In genomic region chr11:96817488-96817887, GRCh38 we compare ENCODE assay signal across 1 cellular context.
A peak's percentile ranks its signal among the peaks of the same experiment; 100 is the strongest.
TF ChIP-seq lines count a peak whose summit lies in the region.

No MANE protein-coding gene starts in this region.

TF ChIP-seq in K562, 482 proteins besides CTCF, POLR2A, EP300 and RAD21 (continued from another document and continues in another):
- TF ChIP-seq CHD7 (IDR thresholded peaks at IDR 0.05; ENCODE audit: low read depth, low read length) (no peak), RFX5 (IDR thresholded peaks at IDR 0.05; ENCODE audit: low read depth, low read length) (no peak), NR3C1 (CRISPR knock-in tag; IDR thresholded peaks at IDR 0.05) (no peak), GTF2B (IDR thresholded peaks at IDR 0.05; ENCODE audit: extremely low read depth, insufficient read length) (no peak), JUN (IDR thresholded peaks at IDR 0.05; ENCODE audit: borderline replicate concordance, low read depth, low read length) (peak; percentile 17; the same call in 1 of the 2 replicates), JUN (CRISPR knock-in tag; IDR thresholded peaks at IDR 0.05; ENCODE audit: borderline replicate concordance) (no peak), U2AF2 (optimal IDR thresholded peaks at IDR 0.05; ENCODE audit: low read depth, low read length) (no peak), ZNF146 (CRISPR knock-in tag; IDR thresholded peaks at IDR 0.05; ENCODE audit: unreplicated experiment) (no peak), ZNF780A (CRISPR knock-in tag; IDR thresholded peaks at IDR 0.05) (no peak), ZNF311 (CRISPR knock-in tag; IDR thresholded peaks at IDR 0.05) (no peak), ZNF592 (IDR thresholded peaks at IDR 0.05) (no peak), ZNF695 (CRISPR knock-in tag; IDR thresholded peaks at IDR 0.05) (no peak), CREB1 (IDR thresholded peaks at IDR 0.05) (peak; percentile 67; the same call in 1 of the 2 replicates), CREB1 (CRISPR knock-in tag; IDR thresholded peaks at IDR 0.05) (peak; percentile 21; the same call in 1 of the 2 replicates), TOE1 (IDR thresholded peaks at IDR 0.05; ENCODE audit: borderline replicate concordance) (0 out of 2 replicates have a peak, but pooled peaks have one; percentile 32), TOE1 (CRISPR knock-in tag; IDR thresholded peaks at IDR 0.05; ENCODE audit: borderline replicate concordance, low read depth) (no peak), EZH2 (IDR thresholded peaks at IDR 0.05; ENCODE audit: borderline replicate concordance, low read depth, low read length) (no peak), ZNF280B (CRISPR knock-in tag; IDR thresholded peaks at IDR 0.05) (no peak), MAFG (tag; conservative IDR thresholded peaks at IDR 0.05) (no peak), GATAD2A (IDR thresholded peaks at IDR 0.05) (0 out of 2 replicates have a peak, but pooled peaks have one; percentile 22), TCF7L2 (IDR thresholded peaks at IDR 0.05; ENCODE audit: low read depth, low read length) (no peak), ZNF830 (CRISPR knock-in tag; IDR thresholded peaks at IDR 0.05) (no peak), OTX1 (CRISPR knock-in tag; IDR thresholded peaks at IDR 0.05) (no peak), RUNX1 (IDR thresholded peaks at IDR 0.05; ENCODE audit: low read depth) (no peak), ZFX (CRISPR knock-in tag; IDR thresholded peaks at IDR 0.05) (no peak), MAX (CRISPR knock-in tag; IDR thresholded peaks at IDR 0.05) (no peak), ZKSCAN1 (IDR thresholded peaks at IDR 0.05; ENCODE audit: low read depth, low read length) (no peak), SMAD3 (CRISPR knock-in tag; conservative IDR thresholded peaks at IDR 0.05) (peak; percentile 59; the same call in 1 of the 2 replicates), TFAM (CRISPR knock-in tag; conservative IDR thresholded peaks at IDR 0.05) (no peak), ZNF778 (CRISPR knock-in tag; IDR thresholded peaks at IDR 0.05) (no peak), NR2F6 (CRISPR knock-in tag; IDR thresholded peaks at IDR 0.05) (no peak), ZBTB33 (CRISPR knock-in tag; IDR thresholded peaks at IDR 0.05) (no peak), CREB5 (CRISPR knock-in tag; IDR thresholded peaks at IDR 0.05) (no peak), ARNT (IDR thresholded peaks at IDR 0.05) (peak in 1 of 2 experiments; percentile 84; a peak in 2 of 4 replicates), GTF2E2 (tag; IDR thresholded peaks at IDR 0.05) (no peak), SIN3B (IDR thresholded peaks at IDR 0.05; ENCODE audit: low read depth) (no peak), HDGF (IDR thresholded peaks at IDR 0.05) (no peak), FOXJ3 (CRISPR knock-in tag; IDR thresholded peaks at IDR 0.05) (no peak), SLC30A9 (CRISPR knock-in tag; IDR thresholded peaks at IDR 0.05) (no peak), THRA (IDR thresholded peaks at IDR 0.05) (no peak), MTA3 (IDR thresholded peaks at IDR 0.05; ENCODE audit: borderline replicate concordance) (0 out of 2 replicates have a peak, but pooled peaks have one; percentile 25), ZNF384 (IDR thresholded peaks at IDR 0.05; ENCODE audit: low read depth, low read length) (no peak)
